In genomic region chr5:36417668-36418067, GRCh38 we compare ENCODE assay signal across 1 cellular context.
TF ChIP-seq lines count a peak whose summit lies in the region.

No MANE protein-coding gene starts in this region.

TF ChIP-seq in H1, 55 proteins besides CTCF, POLR2A, EP300 and RAD21:
- no peak for TF ChIP-seq SP4 (IDR thresholded peaks at IDR 0.05; ENCODE audit: low read length)
- TF ChIP-seq TAF1 (IDR thresholded peaks at IDR 0.05; ENCODE audit: low read depth, low read length), result no peak
- no peak for TF ChIP-seq KDM4A (IDR thresholded peaks at IDR 0.05; ENCODE audit: low read depth, low read length, severe bottlenecking)
- no peak for TF ChIP-seq TBP (IDR thresholded peaks at IDR 0.05; ENCODE audit: low read depth, low read length)
- no peak for TF ChIP-seq RBBP5 (IDR thresholded peaks at IDR 0.05; ENCODE audit: borderline replicate concordance, low read depth, low read length)
- no peak for TF ChIP-seq RFX5 (IDR thresholded peaks at IDR 0.05; ENCODE audit: borderline replicate concordance, low read depth, low read length)
- peak; percentile 92; the same call in 1 of the 2 replicates for TF ChIP-seq TEAD4 (IDR thresholded peaks at IDR 0.05; ENCODE audit: low read depth, low read length)
- TF ChIP-seq EGR1 (IDR thresholded peaks at IDR 0.05; ENCODE audit: borderline replicate concordance, low read depth, low read length), result peak; percentile 88
- TF ChIP-seq TAF7 (optimal IDR thresholded peaks at IDR 0.05; ENCODE audit: borderline replicate concordance, low read depth, low read length), result no peak
- TF ChIP-seq ZNF274 (IDR thresholded peaks at IDR 0.05; ENCODE audit: borderline replicate concordance, extremely low read depth, low read length), result no peak
- TF ChIP-seq YY1 (IDR thresholded peaks at IDR 0.05; ENCODE audit: low read depth, low read length), result peak; percentile 63; the same call in 1 of the 2 replicates
- no peak for TF ChIP-seq BCL11A (IDR thresholded peaks at IDR 0.05; ENCODE audit: low read depth in 2 of 2, low read length in 2 of 2)
- TF ChIP-seq PHF8 (conservative IDR thresholded peaks at IDR 0.05; ENCODE audit: low read depth, low read length), result no peak
- no peak for TF ChIP-seq CBX8 (IDR thresholded peaks at IDR 0.05; ENCODE audit: borderline replicate concordance, low read depth, low read length)
- no peak for TF ChIP-seq SIX5 (IDR thresholded peaks at IDR 0.05; ENCODE audit: low read depth, low read length)
- no peak; the same call in 1 of the 2 replicates for TF ChIP-seq BRCA1 (IDR thresholded peaks at IDR 0.05; ENCODE audit: low read depth, low read length)
- TF ChIP-seq SIN3A (conservative IDR thresholded peaks at IDR 0.05 in 1 of 2, IDR thresholded peaks at IDR 0.05 in 1 of 2; ENCODE audit: low read depth in 1 of 2, low read length in 2 of 2), result no peak
- no peak for TF ChIP-seq KDM5A (IDR thresholded peaks at IDR 0.05; ENCODE audit: low read length)
- TF ChIP-seq ATF3 (IDR thresholded peaks at IDR 0.05; ENCODE audit: insufficient read depth, low read depth, low read length), result no peak
- TF ChIP-seq MAX (IDR thresholded peaks at IDR 0.05), result no peak; the same call in 1 of the 2 replicates
- TF ChIP-seq CBX5 (IDR thresholded peaks at IDR 0.05; ENCODE audit: low read depth, low read length), result no peak
- TF ChIP-seq SAP30 (IDR thresholded peaks at IDR 0.05; ENCODE audit: insufficient read depth, insufficient replicate concordance, low read length), result no peak
- TF ChIP-seq NANOG (IDR thresholded peaks at IDR 0.05; ENCODE audit: insufficient read depth, low read depth, low read length, poor library complexity, severe bottlenecking), result peak; percentile 74
- TF ChIP-seq E2F6 (IDR thresholded peaks at IDR 0.05), result no peak
- no peak; the same call in 1 of the 2 replicates for TF ChIP-seq JUND (IDR thresholded peaks at IDR 0.05; ENCODE audit: low read length)
- no peak for TF ChIP-seq CTBP2 (IDR thresholded peaks at IDR 0.05; ENCODE audit: borderline replicate concordance, insufficient read depth, insufficient read length, low read length)
- no peak; the same call in 1 of the 2 replicates for TF ChIP-seq TCF12 (IDR thresholded peaks at IDR 0.05; ENCODE audit: low read depth, low read length)
- no peak for TF ChIP-seq GTF2F1 (IDR thresholded peaks at IDR 0.05; ENCODE audit: borderline replicate concordance, low read depth, low read length)
- no peak for TF ChIP-seq SRF (IDR thresholded peaks at IDR 0.05; ENCODE audit: low read depth, low read length)
- peak; percentile 69; the same call in 1 of the 2 replicates for TF ChIP-seq RXRA (IDR thresholded peaks at IDR 0.05; ENCODE audit: insufficient read depth, low read depth, low read length)
- no peak for TF ChIP-seq HDAC6 (IDR thresholded peaks at IDR 0.05; ENCODE audit: low read depth, low read length)
- no peak for TF ChIP-seq GABPA (IDR thresholded peaks at IDR 0.05; ENCODE audit: borderline replicate concordance, insufficient read depth, low read length)
- peak; percentile 59 to 79; a peak in 2 of 4 replicates for TF ChIP-seq HDAC2 (IDR thresholded peaks at IDR 0.05; ENCODE audit: borderline replicate concordance in 1 of 2, low read depth in 2 of 2, low read length in 2 of 2)
- TF ChIP-seq POLR2AphosphoS5 (IDR thresholded peaks at IDR 0.05; ENCODE audit: low read depth, low read length), result peak; percentile 66; the same call in 1 of the 2 replicates
- no peak for TF ChIP-seq FOSL1 (IDR thresholded peaks at IDR 0.05; ENCODE audit: insufficient read depth, low read depth, low read length)
- no peak for TF ChIP-seq EZH2 (IDR thresholded peaks at IDR 0.05; ENCODE audit: low read depth, low read length, severe bottlenecking)
- no peak for TF ChIP-seq RNF2 (IDR thresholded peaks at IDR 0.05; ENCODE audit: borderline replicate concordance, low read depth, low read length, missing control alignments, poor library complexity, severe bottlenecking)
- no peak for TF ChIP-seq CREB1 (IDR thresholded peaks at IDR 0.05)
- TF ChIP-seq ASH2L (IDR thresholded peaks at IDR 0.05; ENCODE audit: low read length), result peak; percentile 43
- no peak for TF ChIP-seq SUZ12 (IDR thresholded peaks at IDR 0.05; ENCODE audit: low read length)
- no peak for TF ChIP-seq CHD1 (IDR thresholded peaks at IDR 0.05; ENCODE audit: low read depth, low read length)
- no peak for TF ChIP-seq POU5F1 (IDR thresholded peaks at IDR 0.05; ENCODE audit: low read depth, low read length)
- TF ChIP-seq SIRT6 (IDR thresholded peaks at IDR 0.05; ENCODE audit: low read length), result no peak
- TF ChIP-seq USF2 (IDR thresholded peaks at IDR 0.05; ENCODE audit: low read length), result no peak
- no peak for TF ChIP-seq KDM1A (IDR thresholded peaks at IDR 0.05; ENCODE audit: borderline replicate concordance, low read length)
- no peak for TF ChIP-seq MAFK (IDR thresholded peaks at IDR 0.05; ENCODE audit: low read depth, low read length)
- peak; percentile 74; the same call in 1 of the 2 replicates for TF ChIP-seq SP1 (IDR thresholded peaks at IDR 0.05; ENCODE audit: low read depth, low read length)
- no peak for TF ChIP-seq BACH1 (IDR thresholded peaks at IDR 0.05; ENCODE audit: low read length)
- no peak for TF ChIP-seq NRF1 (IDR thresholded peaks at IDR 0.05; ENCODE audit: low read depth, low read length)
- no peak for TF ChIP-seq CEBPB (IDR thresholded peaks at IDR 0.05; ENCODE audit: low read depth, low read length)
- TF ChIP-seq ATF2 (IDR thresholded peaks at IDR 0.05; ENCODE audit: low read length), result peak; percentile 81
- TF ChIP-seq CHD7 (IDR thresholded peaks at IDR 0.05; ENCODE audit: insufficient replicate concordance, low read length), result peak; percentile 70
- TF ChIP-seq CHD2 (IDR thresholded peaks at IDR 0.05; ENCODE audit: low read length), result no peak
- no peak for TF ChIP-seq JUN (IDR thresholded peaks at IDR 0.05; ENCODE audit: low read depth, low read length)
- TF ChIP-seq SP2 (IDR thresholded peaks at IDR 0.05; ENCODE audit: low read length), result no peak
